In genomic region chr4:121336706-121337105, GRCh38 we compare ENCODE assay signal across 23 cellular contexts. TPM values are rescaled to one million over a fixed set of nuclear protein-coding genes. Genes with fewer than 3 reads are reported as not detected.
DNase-seq lines count a peak whose midpoint lies in the region; TF ChIP-seq lines count a peak whose summit lies in the region.
"Had no signal": no experiment of that assay in that cellular context is flagged by ENCODE, and none has a peak within 500 bp of the region (broad histone marks: within the 10 kb centered on the region; RNA-seq: fewer than 3 reads in every experiment).

No MANE protein-coding gene starts in this region.

- H3K27me3 ChIP-seq in mammary epithelial cell (ENCODE audit: insufficient read depth, low read length) (no peaks in the 10 kb centered on the region), breast epithelium (no peaks in the 10 kb centered on the region), mesendoderm (ENCODE audit: insufficient read depth, low read length, poor library complexity) (no peaks in the 10 kb centered on the region)
- H3K27me3 ChIP-seq: MG63 had no signal

- H3K18ac ChIP-seq in mesendoderm (ENCODE audit: low read length), result peak overlapping the region; percentile 22

- no peak overlapping the region for H2BK15ac ChIP-seq in mesendoderm (replicated peaks; ENCODE audit: low read depth)

- no peak overlapping the region for H3K23ac ChIP-seq in mesendoderm (ENCODE audit: low read length)

- no peaks in the 10 kb centered on the region for H3K79me2 ChIP-seq in mammary epithelial cell (ENCODE audit: insufficient read depth, low read length)
- no peaks in the 10 kb centered on the region for H3K79me2 ChIP-seq in mesendoderm (ENCODE audit: control insufficient read depth, insufficient read depth, low read length)

- H3K27ac ChIP-seq in mammary epithelial cell (ENCODE audit: insufficient read depth, low read depth, low read length), result no peak overlapping the region
- H3K27ac ChIP-seq in breast epithelium, result no peak overlapping the region
- H3K27ac ChIP-seq in mesendoderm (ENCODE audit: low read depth, low read length), result no peak overlapping the region

- no peak overlapping the region for H3K4ac ChIP-seq in mesendoderm (ENCODE audit: low read depth, low read length)

- intact Hi-C loops in mammary epithelial cell (cut with micrococcal nuclease), result no loop called here
- intact Hi-C loops in breast epithelium (cut with DNase I; ENCODE audit: low total_unique reads), result no loop called here

- no peak overlapping the region for H3K4me2 ChIP-seq in mammary epithelial cell (ENCODE audit: insufficient read depth, low read depth, low read length)
- no peak overlapping the region for H3K4me2 ChIP-seq in mesendoderm (ENCODE audit: low read length)

- dilution Hi-C loops in mammary epithelial cell (cut with HindIII; ENCODE audit: low sequenced_read_pairs), result no loop called here

- H4K20me1 ChIP-seq in mammary epithelial cell (ENCODE audit: insufficient read depth, low read length), result no peaks in the 10 kb centered on the region

- H3K4me3 ChIP-seq in mammary epithelial cell (replicated peaks in 1 of 3; ENCODE audit: insufficient read depth in 1 of 3, low read depth in 2 of 3, low read length in 3 of 3) (no peak overlapping the region), breast epithelium (no peak overlapping the region), mesendoderm (ENCODE audit: low read length) (no peak overlapping the region)
- H3K4me3 ChIP-seq: MG63 had no signal

- CTCF ChIA-PET in mammary epithelial cell (lab: Charles Lee; ENCODE audit: low non-redundant PET), result no interaction called here

- H3K9ac ChIP-seq in mammary epithelial cell (ENCODE audit: insufficient read depth, low read length) (no peak overlapping the region), mesendoderm (ENCODE audit: low read length) (no peak overlapping the region)

- peak overlapping the region; percentile 8 for H2BK120ac ChIP-seq in mesendoderm (ENCODE audit: low read depth, low read length)

- TF ChIP-seq CTCF in mammary epithelial cell (conservative IDR thresholded peaks at IDR 0.05 in 1 of 2, IDR thresholded peaks at IDR 0.05 in 1 of 2; ENCODE audit: extremely low read depth in 1 of 2, insufficient read depth in 1 of 2, low read depth in 1 of 2, low read length in 2 of 2) (no peak), breast epithelium (IDR thresholded peaks at IDR 0.05) (no peak)

- H4K5ac ChIP-seq in mesendoderm (ENCODE audit: low read length), result no peak overlapping the region

- H2AK5ac ChIP-seq in mesendoderm (ENCODE audit: low read length), result no peak overlapping the region

- H3K56ac ChIP-seq in mesendoderm (ENCODE audit: low read length), result no peak overlapping the region

- no peak overlapping the region for H2AFZ ChIP-seq in mammary epithelial cell (ENCODE audit: low read depth, low read length)

- peak; percentile 17 for DNase-seq in activated CD4-positive, alpha-beta T cell treated with anti-CD3 and anti-CD28 coated beads for 48 hours
- no peak for DNase-seq in activated CD4-positive, alpha-beta T cell treated with anti-CD3 and anti-CD28 coated beads, Interleukin-2, amount 50 U/mL, for 48 hours
- DNase-seq in mammary epithelial cell (peak; percentile 23), breast epithelium (ENCODE audit: low spot score in 2 of 2) (no peak), mesendoderm (no peak), amniotic stem cell (lab: John Stamatoyannopoulos, UW) (no peak), NCI-H82 treated with DMSO at 0.1 percent for 48 hours (lab: John Stamatoyannopoulos, UW; ENCODE audit: unreplicated experiment) (no peak)
- DNase-seq: 8988T; ACHN; BE2C; CD8-positive, alpha-beta memory T cell; DMS 273 treated with DMSO at 0.1 percent for 48 hours; DMS79 treated with DMSO at 0.1 percent for 48 hours; GF-D8; IMR-90; KG1; MG63; NCI-H2029; NCI-H446; NCI-H524 treated with DMSO at 0.1 percent for 48 hours; Right ventricle myocardium superior; RPMI8226 had no signal

- 82% methylated on average over 2 of the region's 2 CpGs for WGBS in mammary epithelial cell (ENCODE audit: low coverage, missing lambda C conversion rate)
- no CpG with 5 or more reads among the region's 2 CpGs for WGBS in mesendoderm (ENCODE audit: extremely low coverage, insufficient coverage, low lambda C conversion rate)

- H4K8ac ChIP-seq in mesendoderm (ENCODE audit: low read depth, low read length), result no peak overlapping the region

- in situ Hi-C loops in mammary epithelial cell (cut with MboI; ENCODE audit: low sequenced_read_pairs in 2 of 2), result no loop called here

- no peak for TF ChIP-seq POLR2A in breast epithelium (IDR thresholded peaks at IDR 0.05)

- H3K36me3 ChIP-seq in mammary epithelial cell (ENCODE audit: insufficient read depth, low read length) (no peaks in the 10 kb centered on the region), breast epithelium (no peaks in the 10 kb centered on the region), mesendoderm (ENCODE audit: control insufficient read depth, insufficient read depth, low read length) (no peaks in the 10 kb centered on the region)
- H3K36me3 ChIP-seq: BE2C, MG63 had no signal

- no TSS peak for BruUV-seq in mammary epithelial cell (replicated peaks; lab: Mats Ljungman, UMichigan)

- H2BK5ac ChIP-seq in mesendoderm (ENCODE audit: low read length), result no peak overlapping the region

- no peaks in the 10 kb centered on the region for H3K9me3 ChIP-seq in mammary epithelial cell (replicated peaks; ENCODE audit: insufficient read depth, low read length)
- H3K9me3 ChIP-seq in breast epithelium, result no peaks in the 10 kb centered on the region
- H3K9me3 ChIP-seq: BE2C, MG63 had no signal

- H3K4me1 ChIP-seq in mammary epithelial cell (ENCODE audit: insufficient read depth, low read length), result no peaks in the 10 kb centered on the region
- no peaks in the 10 kb centered on the region for H3K4me1 ChIP-seq in breast epithelium
- peaks cover 2% of the 10 kb centered on the region for H3K4me1 ChIP-seq in mesendoderm (ENCODE audit: control insufficient read depth, low read depth, low read length)
- H3K4me1 ChIP-seq: BE2C had no signal

- no peaks in the 10 kb centered on the region for H3K79me1 ChIP-seq in mesendoderm (ENCODE audit: low read length)

RNA-seq across cellular contexts. Expression of gene QRFPR, which starts 44.1 kb away (rescaled TPM):
- total RNA-seq in mammary epithelial cell (1 to 10 TPM; 4.3 to 7.8 TPM), breast epithelium (1 to 10 TPM in 1 of 3 donors, under 1 TPM in 1, not detected in 1; 0.66 to 1.3 TPM)
- polyA plus RNA-seq in mammary epithelial cell, result 11.9 TPM
- 10.3 TPM for polyA minus RNA-seq in mammary epithelial cell
- polyA plus RNA-seq in mesendoderm (2013, experiment 1 of 2), result 1.5 TPM
- polyA plus RNA-seq in mesendoderm (2013, experiment 2 of 2), result 1.4 TPM
- total RNA-seq: CD8-positive, alpha-beta memory T cell; IMR-90 had no signal
- polyA plus RNA-seq: CD14-positive monocyte; CD8-positive, alpha-beta memory T cell; IMR-90 had no signal

Comparison
In these comparisons a context has a peak if more than half of its experiments do, and no peak if none do; other contexts are left out.
1. DNase-seq: peak in activated CD4-positive, alpha-beta T cell treated with anti-CD3 and anti-CD28 coated beads for 48 hours (single experiment) and mammary epithelial cell (single experiment); none in activated CD4-positive, alpha-beta T cell treated with anti-CD3 and anti-CD28 coated beads, Interleukin-2, amount 50 U/mL, for 48 hours (0 of 2), breast epithelium (0 of 2), mesendoderm (single experiment), amniotic stem cell (single experiment) and NCI-H82 treated with DMSO at 0.1 percent for 48 hours (single experiment).